ENCODE assay signal across 8 cellular contexts in genomic region chr15:78872155-78872971, GRCh38. TPM values are rescaled to one million over a fixed set of nuclear protein-coding genes. Genes with fewer than 3 reads are reported as not detected.
A peak's percentile ranks its signal among the peaks of the same experiment; 100 is the strongest.
DNase-seq lines count a peak whose midpoint lies in the region; TF ChIP-seq lines count a peak whose summit lies in the region.

MORF4L1 (plus strand) TSS chr15:78872890; CDS start chr15:78873018, 128 bp downstream.

- H3K27me3 ChIP-seq in GM23248 (replicated peaks; ENCODE audit: insufficient read depth) (no peaks in the 10 kb centered on the region), Karpas-422 (ENCODE audit: low read length) (no peaks in the 10 kb centered on the region), Peyer's patch (no peaks in the 10 kb centered on the region), esophagus (ENCODE audit: control insufficient read depth in 1 of 2, insufficient read depth in 2 of 2, low read length in 2 of 2) (no peaks in the 10 kb centered on the region), mucosa of stomach (ENCODE audit: control insufficient read depth, insufficient read depth, low read length) (no peaks in the 10 kb centered on the region)

- peaks cover 30% of the 10 kb centered on the region for H3F3A ChIP-seq in GM23248 (ENCODE audit: insufficient read depth)

- H3K36me3 ChIP-seq in GM23248 (ENCODE audit: low read depth) (no peaks in the 10 kb centered on the region), Karpas-422 (ENCODE audit: insufficient read depth, low read length) (no peaks in the 10 kb centered on the region), Peyer's patch (no peaks in the 10 kb centered on the region), esophagus (ENCODE audit: control insufficient read depth in 2 of 2, insufficient read depth in 2 of 2, low read length in 1 of 2) (no peaks in the 10 kb centered on the region), mucosa of stomach (ENCODE audit: control insufficient read depth, insufficient read depth, low read length) (no peaks in the 10 kb centered on the region)

- DNase-seq in DMS114 treated with DMSO at 0.1 percent for 48 hours (lab: John Stamatoyannopoulos, UW; ENCODE audit: unreplicated experiment) (peak; percentile 93), GM23248 (peak; percentile 98), Karpas-422 (peak; percentile 97), Peyer's patch (peak; percentile 95 to 98 (median 96))
- DNase-seq in activated T-cell treated with anti-CD3 and anti-CD28 coated beads, Interleukin-2, amount 50 U/mL, for 48 hours, result peak; percentile 93 to 97
- DNase-seq in stimulated activated CD8-positive, alpha-beta memory T cell treated with anti-CD3 and anti-CD28 coated beads, Interleukin-4, amount 100 ng/mL, for 4 hours (ENCODE audit: low read depth in 2 of 2, low spot score in 1 of 2), result peak; percentile 85 to 92

- H3K9me3 ChIP-seq in GM23248 (ENCODE audit: low read depth) (no peaks in the 10 kb centered on the region), Karpas-422 (ENCODE audit: low read length) (no peaks in the 10 kb centered on the region), Peyer's patch (no peaks in the 10 kb centered on the region), esophagus (ENCODE audit: control insufficient read depth in 2 of 2, insufficient read depth in 1 of 2, low read depth in 1 of 2, low read length in 1 of 2) (no peaks in the 10 kb centered on the region), mucosa of stomach (ENCODE audit: control insufficient read depth, low read length) (no peaks in the 10 kb centered on the region)

- H3K9me2 ChIP-seq in GM23248 (ENCODE audit: insufficient read depth), result no peaks in the 10 kb centered on the region
- no peaks in the 10 kb centered on the region for H3K9me2 ChIP-seq in Karpas-422 (replicated peaks; ENCODE audit: insufficient read depth, low read length)

- peaks cover 42% of the 10 kb centered on the region for H3K79me2 ChIP-seq in GM23248 (ENCODE audit: insufficient read depth)
- peaks cover 45% of the 10 kb centered on the region for H3K79me2 ChIP-seq in Karpas-422 (ENCODE audit: low read length)

- H4K20me1 ChIP-seq in GM23248 (ENCODE audit: insufficient read depth), result peaks cover 15% of the 10 kb centered on the region
- H4K20me1 ChIP-seq in Karpas-422 (ENCODE audit: insufficient read depth, low read depth, low read length), result peaks cover 34% of the 10 kb centered on the region

- TF ChIP-seq CTCF in Peyer's patch (IDR thresholded peaks at IDR 0.05), result no peak

- no peak for TF ChIP-seq POLR2A in Peyer's patch (IDR thresholded peaks at IDR 0.05)

- H2AFZ ChIP-seq in GM23248 (peak within 1 kb of the TSS; percentile 97), Karpas-422 (ENCODE audit: low read length) (peak within 1 kb of the TSS; percentile 93)

- H3K4me1 ChIP-seq in GM23248 (ENCODE audit: insufficient read depth), result peaks cover 28% of the 10 kb centered on the region
- peaks cover 31% of the 10 kb centered on the region for H3K4me1 ChIP-seq in Karpas-422 (ENCODE audit: low read length)
- peaks cover 0 to 29% (median 8%) of the 10 kb centered on the region in 4 donors for H3K4me1 ChIP-seq in Peyer's patch
- H3K4me1 ChIP-seq in esophagus (ENCODE audit: control insufficient read depth in 2 of 2, insufficient read depth in 2 of 2, low read length in 1 of 2), result no peaks in the 10 kb centered on the region
- peaks cover 14% of the 10 kb centered on the region for H3K4me1 ChIP-seq in mucosa of stomach (ENCODE audit: control insufficient read depth, insufficient read depth, low read length)

- 3 to 4% methylated on average over 28 to 34 of the region's 52 CpGs for WGBS in GM23248 (ENCODE audit: low coverage in 1 of 2, low lambda C conversion rate in 2 of 2, missing lambda C conversion rate in 2 of 2), 2 experiments
- WGBS in esophagus, 2 donors, result 9% methylated on average over 45 to 51 of the region's 52 CpGs

- peak within 1 kb of the TSS; percentile 92 for H3K4me2 ChIP-seq in GM23248 (ENCODE audit: unreplicated experiment)
- H3K4me2 ChIP-seq in Karpas-422 (ENCODE audit: low read depth, low read length, poor library complexity, severe bottlenecking), result peak within 1 kb of the TSS; percentile 75

- H3K27ac ChIP-seq in GM23248, result peak within 1 kb of the TSS; percentile 99
- H3K27ac ChIP-seq in Karpas-422 (ENCODE audit: low read length), result peak within 1 kb of the TSS; percentile 97
- H3K27ac ChIP-seq in Peyer's patch, result peak within 1 kb of the TSS; percentile 98 to 100 (median 100)
- peak within 1 kb of the TSS; percentile 100 for H3K27ac ChIP-seq in esophagus (ENCODE audit: low read depth in 2 of 2, low read length in 1 of 2)

- H3K9ac ChIP-seq in GM23248, result peak within 1 kb of the TSS; percentile 99
- peak within 1 kb of the TSS; percentile 100 for H3K9ac ChIP-seq in Karpas-422 (ENCODE audit: low read length)
- peak within 1 kb of the TSS; percentile 100 for H3K9ac ChIP-seq in mucosa of stomach (ENCODE audit: low read length)

- H3K4me3 ChIP-seq in GM23248, result peak within 1 kb of the TSS; percentile 99
- peak within 1 kb of the TSS; percentile 98 for H3K4me3 ChIP-seq in Karpas-422 (ENCODE audit: low read length)
- peak within 1 kb of the TSS; percentile 80 to 97 (median 92) for H3K4me3 ChIP-seq in Peyer's patch
- peak within 1 kb of the TSS; percentile 97 for H3K4me3 ChIP-seq in esophagus (ENCODE audit: low read depth in 1 of 2, low read length in 2 of 2)
- H3K4me3 ChIP-seq in mucosa of stomach (ENCODE audit: low read length), result peak within 1 kb of the TSS; percentile 98

- in situ Hi-C loops in GM23248 (cut with MboI), result no loop called here

RNA-seq across cellular contexts. Expression of gene MORF4L1, which starts in this region (rescaled TPM):
- total RNA-seq in GM23248 (2014; rRNA removed; shearing (Covaris generic)), result 302 and 388 TPM in 2 replicates
- 357 and 358 TPM in 2 replicates for polyA plus RNA-seq in GM23248 (2016; fragmentation: Nextera tagmentation; extraction: Ambion mirVana)
- total RNA-seq in Karpas-422 (2014; rRNA removed; shearing (Covaris generic); ENCODE audit: low replicate concordance), result 146 and 213 TPM in 2 replicates
- total RNA-seq in Peyer's patch, result 100 to 1,000 TPM in 3 of 4 donors, 10 to 100 TPM in 1; 90.8 to 271 (median 139) TPM
- polyA plus RNA-seq in esophagus, result 100 to 1,000 TPM in 1 of 2 donors, 10 to 100 TPM in 1; 47.6 to 126 TPM

Comparison
In these comparisons a context has a peak if more than half of its experiments do, and no peak if none do; other contexts are left out.
1. Peak in every context shown above with its lines: DNase-seq, H3K4me3 ChIP-seq and H3K27ac ChIP-seq.